In the genomic region with DNA sequence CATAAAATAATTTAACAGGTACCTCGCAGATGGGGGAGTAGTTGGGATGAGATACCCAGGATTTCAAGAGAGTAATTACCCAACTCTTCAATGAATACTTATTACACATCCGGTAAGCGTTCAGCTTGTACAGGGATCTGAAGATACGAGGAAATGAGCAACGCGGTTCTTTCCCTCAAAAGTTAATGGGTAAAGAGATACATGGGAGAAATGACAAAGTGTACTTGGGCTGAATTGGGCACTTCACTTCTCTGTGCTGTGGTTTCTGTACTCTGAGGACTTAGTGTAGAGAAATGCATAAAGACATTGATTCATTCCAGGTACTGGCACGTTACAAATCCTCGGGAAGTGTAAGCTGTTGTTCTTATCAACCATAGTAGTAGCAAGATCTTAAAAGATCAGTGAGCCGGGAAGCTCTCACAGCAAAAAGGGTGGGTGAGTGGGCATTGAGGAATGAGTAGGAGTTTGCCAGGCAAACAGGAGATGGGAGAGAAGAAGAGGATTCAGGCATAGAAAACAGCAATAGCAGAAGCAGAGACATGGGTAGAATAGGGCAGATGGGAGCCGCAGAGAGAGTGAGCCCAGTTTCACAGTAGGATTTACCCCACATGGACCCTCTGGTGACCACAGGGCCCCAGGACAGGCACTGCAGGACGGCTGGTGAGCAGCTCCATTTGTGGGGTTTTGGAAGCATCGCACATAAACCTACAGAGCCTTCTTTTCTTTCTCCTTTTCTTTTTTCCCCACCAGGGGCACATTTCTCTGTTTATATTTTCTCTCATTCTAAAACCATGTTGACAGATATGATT, we compare ENCODE assay signal across 1 cellular context.
TF ChIP-seq lines count a peak whose summit lies in the region.

No MANE protein-coding gene starts in this region.

TF ChIP-seq in WTC11, 78 proteins besides CTCF, POLR2A, EP300 and RAD21 (continued from another document):
- TF ChIP-seq, protein P1, sequence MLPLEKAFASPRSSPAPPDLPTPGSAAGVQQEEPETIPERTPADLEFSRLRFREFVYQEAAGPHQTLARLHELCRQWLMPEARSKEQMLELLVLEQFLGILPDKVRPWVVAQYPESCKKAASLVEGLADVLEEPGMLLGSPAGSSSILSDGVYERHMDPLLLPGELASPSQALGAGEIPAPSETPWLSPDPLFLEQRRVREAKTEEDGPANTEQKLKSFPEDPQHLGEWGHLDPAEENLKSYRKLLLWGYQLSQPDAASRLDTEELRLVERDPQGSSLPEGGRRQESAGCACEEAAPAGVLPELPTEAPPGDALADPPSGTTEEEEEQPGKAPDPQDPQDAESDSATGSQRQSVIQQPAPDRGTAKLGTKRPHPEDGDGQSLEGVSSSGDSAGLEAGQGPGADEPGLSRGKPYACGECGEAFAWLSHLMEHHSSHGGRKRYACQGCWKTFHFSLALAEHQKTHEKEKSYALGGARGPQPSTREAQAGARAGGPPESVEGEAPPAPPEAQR (CRISPR knock-in tag; IDR thresholded peaks at IDR 0.05), result no peak
- TF ChIP-seq, protein P2, sequence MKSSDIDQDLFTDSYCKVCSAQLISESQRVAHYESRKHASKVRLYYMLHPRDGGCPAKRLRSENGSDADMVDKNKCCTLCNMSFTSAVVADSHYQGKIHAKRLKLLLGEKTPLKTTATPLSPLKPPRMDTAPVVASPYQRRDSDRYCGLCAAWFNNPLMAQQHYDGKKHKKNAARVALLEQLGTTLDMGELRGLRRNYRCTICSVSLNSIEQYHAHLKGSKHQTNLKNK (CRISPR knock-in tag; IDR thresholded peaks at IDR 0.05), result no peak
- TF ChIP-seq GABPB1 (CRISPR knock-in tag; IDR thresholded peaks at IDR 0.05) (no peak), FOXK1 (CRISPR knock-in tag; IDR thresholded peaks at IDR 0.05) (no peak), FOXP1 (CRISPR knock-in tag; IDR thresholded peaks at IDR 0.05; ENCODE audit: borderline replicate concordance) (no peak), ZNF317 (CRISPR knock-in tag; IDR thresholded peaks at IDR 0.05; ENCODE audit: borderline replicate concordance, low read depth) (no peak), SMAD4 (CRISPR knock-in tag; IDR thresholded peaks at IDR 0.05) (no peak), JUN (CRISPR knock-in tag; IDR thresholded peaks at IDR 0.05) (no peak), OVOL2 (CRISPR knock-in tag; IDR thresholded peaks at IDR 0.05; ENCODE audit: borderline replicate concordance) (no peak), ZBTB21 (CRISPR knock-in tag; IDR thresholded peaks at IDR 0.05; ENCODE audit: borderline replicate concordance) (no peak), RELA (CRISPR knock-in tag; IDR thresholded peaks at IDR 0.05; ENCODE audit: borderline replicate concordance) (no peak)
- TF ChIP-seq, protein P3, sequence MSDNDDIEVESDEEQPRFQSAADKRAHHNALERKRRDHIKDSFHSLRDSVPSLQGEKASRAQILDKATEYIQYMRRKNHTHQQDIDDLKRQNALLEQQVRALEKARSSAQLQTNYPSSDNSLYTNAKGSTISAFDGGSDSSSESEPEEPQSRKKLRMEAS (CRISPR knock-in tag; IDR thresholded peaks at IDR 0.05), result no peak
- TF ChIP-seq, protein P4, sequence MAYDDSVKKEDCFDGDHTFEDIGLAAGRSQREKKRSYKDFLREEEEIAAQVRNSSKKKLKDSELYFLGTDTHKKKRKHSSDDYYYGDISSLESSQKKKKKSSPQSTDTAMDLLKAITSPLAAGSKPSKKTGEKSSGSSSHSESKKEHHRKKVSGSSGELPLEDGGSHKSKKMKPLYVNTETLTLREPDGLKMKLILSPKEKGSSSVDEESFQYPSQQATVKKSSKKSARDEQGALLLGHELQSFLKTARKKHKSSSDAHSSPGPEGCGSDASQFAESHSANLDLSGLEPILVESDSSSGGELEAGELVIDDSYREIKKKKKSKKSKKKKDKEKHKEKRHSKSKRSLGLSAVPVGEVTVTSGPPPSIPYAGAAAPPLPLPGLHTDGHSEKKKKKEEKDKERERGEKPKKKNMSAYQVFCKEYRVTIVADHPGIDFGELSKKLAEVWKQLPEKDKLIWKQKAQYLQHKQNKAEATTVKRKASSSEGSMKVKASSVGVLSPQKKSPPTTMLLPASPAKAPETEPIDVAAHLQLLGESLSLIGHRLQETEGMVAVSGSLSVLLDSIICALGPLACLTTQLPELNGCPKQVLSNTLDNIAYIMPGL (CRISPR knock-in tag; IDR thresholded peaks at IDR 0.05), result no peak
- TF ChIP-seq, protein P5, sequence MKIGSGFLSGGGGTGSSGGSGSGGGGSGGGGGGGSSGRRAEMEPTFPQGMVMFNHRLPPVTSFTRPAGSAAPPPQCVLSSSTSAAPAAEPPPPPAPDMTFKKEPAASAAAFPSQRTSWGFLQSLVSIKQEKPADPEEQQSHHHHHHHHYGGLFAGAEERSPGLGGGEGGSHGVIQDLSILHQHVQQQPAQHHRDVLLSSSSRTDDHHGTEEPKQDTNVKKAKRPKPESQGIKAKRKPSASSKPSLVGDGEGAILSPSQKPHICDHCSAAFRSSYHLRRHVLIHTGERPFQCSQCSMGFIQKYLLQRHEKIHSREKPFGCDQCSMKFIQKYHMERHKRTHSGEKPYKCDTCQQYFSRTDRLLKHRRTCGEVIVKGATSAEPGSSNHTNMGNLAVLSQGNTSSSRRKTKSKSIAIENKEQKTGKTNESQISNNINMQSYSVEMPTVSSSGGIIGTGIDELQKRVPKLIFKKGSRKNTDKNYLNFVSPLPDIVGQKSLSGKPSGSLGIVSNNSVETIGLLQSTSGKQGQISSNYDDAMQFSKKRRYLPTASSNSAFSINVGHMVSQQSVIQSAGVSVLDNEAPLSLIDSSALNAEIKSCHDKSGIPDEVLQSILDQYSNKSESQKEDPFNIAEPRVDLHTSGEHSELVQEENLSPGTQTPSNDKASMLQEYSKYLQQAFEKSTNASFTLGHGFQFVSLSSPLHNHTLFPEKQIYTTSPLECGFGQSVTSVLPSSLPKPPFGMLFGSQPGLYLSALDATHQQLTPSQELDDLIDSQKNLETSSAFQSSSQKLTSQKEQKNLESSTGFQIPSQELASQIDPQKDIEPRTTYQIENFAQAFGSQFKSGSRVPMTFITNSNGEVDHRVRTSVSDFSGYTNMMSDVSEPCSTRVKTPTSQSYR (CRISPR knock-in tag; IDR thresholded peaks at IDR 0.05), result no peak
- TF ChIP-seq, protein P6, sequence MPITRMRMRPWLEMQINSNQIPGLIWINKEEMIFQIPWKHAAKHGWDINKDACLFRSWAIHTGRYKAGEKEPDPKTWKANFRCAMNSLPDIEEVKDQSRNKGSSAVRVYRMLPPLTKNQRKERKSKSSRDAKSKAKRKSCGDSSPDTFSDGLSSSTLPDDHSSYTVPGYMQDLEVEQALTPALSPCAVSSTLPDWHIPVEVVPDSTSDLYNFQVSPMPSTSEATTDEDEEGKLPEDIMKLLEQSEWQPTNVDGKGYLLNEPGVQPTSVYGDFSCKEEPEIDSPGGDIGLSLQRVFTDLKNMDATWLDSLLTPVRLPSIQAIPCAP (CRISPR knock-in tag; IDR thresholded peaks at IDR 0.05), result no peak
